Comparison of ENCODE assay signal across 10 cellular contexts in genomic region chr17:18373181-18373580, GRCh38. TPM values are rescaled to one million over a fixed set of nuclear protein-coding genes. Genes with fewer than 3 reads are reported as not detected.
DNase-seq lines count a peak whose midpoint lies in the region; ATAC-seq lines count a peak whose summit lies in the region.
"Not testable (repeated sequence)": the region's sequence is repeated elsewhere in the genome, so short reads cannot be mapped to it uniquely, and the experiment has no call there.
"Had no signal": no experiment of that assay in that cellular context is flagged by ENCODE, and none has a peak within 500 bp of the region (broad histone marks: within the 10 kb centered on the region; RNA-seq: fewer than 3 reads in every experiment).

No MANE protein-coding gene starts in this region.

- H3K18ac ChIP-seq in trophoblast cell (ENCODE audit: low read length), result not testable (repeated sequence)

- CTCF ChIA-PET in activated CD4-positive, alpha-beta T cell treated with anti-CD3 and anti-CD28 coated beads for 36 hours (lab: Charles Lee); activated CD4-positive, alpha-beta memory T cell treated with anti-CD3 and anti-CD28 coated beads, Interleukin-2, amount 10 ng/mL, durations not matched to agents 7 days and 5 days (lab: Charles Lee): not testable (repeated sequence)

- H2AK5ac ChIP-seq in trophoblast cell (ENCODE audit: low read length), result not testable (repeated sequence)

- not testable (repeated sequence) for H2BK12ac ChIP-seq in trophoblast cell (ENCODE audit: low read length)

- H3K4me2 ChIP-seq in trophoblast cell (ENCODE audit: low read length), result not testable (repeated sequence)

- not testable (repeated sequence) for H3K4me1 Mint-ChIP-seq in activated CD4-positive, alpha-beta T cell treated with anti-CD3 and anti-CD28 coated beads for 36 hours
- peaks cover 39% of the 10 kb centered on the region for H3K4me1 Mint-ChIP-seq in activated CD4-positive, alpha-beta memory T cell treated with anti-CD3 and anti-CD28 coated beads, Interleukin-2, amount 10 ng/mL, durations not matched to agents 7 days and 5 days

- not testable (repeated sequence) for H2BK120ac ChIP-seq in trophoblast cell (ENCODE audit: insufficient read depth, low read length, poor library complexity)

- H3K9me3 ChIP-seq in trophoblast cell (ENCODE audit: insufficient read depth, low read depth, low read length), result not testable (repeated sequence)

- H3K36me3 Mint-ChIP-seq in activated CD4-positive, alpha-beta T cell treated with anti-CD3 and anti-CD28 coated beads for 36 hours (ENCODE audit: low read depth); activated CD4-positive, alpha-beta memory T cell treated with anti-CD3 and anti-CD28 coated beads, Interleukin-2, amount 10 ng/mL, durations not matched to agents 7 days and 5 days (ENCODE audit: low read depth); activated naive CD4-positive, alpha-beta T cell treated with anti-CD3 and anti-CD28 coated beads, Interleukin-2, amount 50 U/mL, for 72 hours: not testable (repeated sequence)

- not testable (repeated sequence) for H3K9me3 Mint-ChIP-seq in activated CD4-positive, alpha-beta T cell treated with anti-CD3 and anti-CD28 coated beads for 36 hours (ENCODE audit: low read depth); activated CD4-positive, alpha-beta memory T cell treated with anti-CD3 and anti-CD28 coated beads, Interleukin-2, amount 10 ng/mL, durations not matched to agents 7 days and 5 days; activated naive CD4-positive, alpha-beta T cell treated with anti-CD3 and anti-CD28 coated beads, Interleukin-2, amount 50 U/mL, for 72 hours

- not testable (repeated sequence) for H3K4ac ChIP-seq in trophoblast cell (ENCODE audit: low read depth, low read length)

- WGBS in trophoblast cell (ENCODE audit: extremely low coverage, insufficient coverage, insufficient read length), result no CpG with 5 or more reads among the region's 6 CpGs

- H3K27me3 ChIP-seq in trophoblast cell (ENCODE audit: insufficient read depth, low read length), result not testable (repeated sequence)

- not testable (repeated sequence) for H3K27ac ChIP-seq in trophoblast cell (ENCODE audit: low read depth, low read length)

- H3K9ac ChIP-seq in trophoblast cell (ENCODE audit: low read length), result not testable (repeated sequence)

- not testable (repeated sequence) for H2AFZ ChIP-seq in trophoblast cell (ENCODE audit: insufficient read depth, low read length, poor library complexity)

- H3K4me3 ChIP-seq in trophoblast cell (ENCODE audit: low read depth, low read length), result not testable (repeated sequence)

- H3K27me3 Mint-ChIP-seq in activated CD4-positive, alpha-beta T cell treated with anti-CD3 and anti-CD28 coated beads for 36 hours; activated CD4-positive, alpha-beta memory T cell treated with anti-CD3 and anti-CD28 coated beads, Interleukin-2, amount 10 ng/mL, durations not matched to agents 7 days and 5 days: not testable (repeated sequence)

- not testable (repeated sequence) for H3K79me1 ChIP-seq in trophoblast cell (ENCODE audit: low read length)

- not testable (repeated sequence) for H2BK5ac ChIP-seq in trophoblast cell (ENCODE audit: low read depth, low read length, poor library complexity)

- DNase-seq in M059J (ENCODE audit: low read depth) (peak; percentile 38), trophoblast cell (peak; percentile 36 to 52)
- peak; percentile 34 for DNase-seq in activated CD4-positive, alpha-beta T cell treated with anti-CD3 and anti-CD28 coated beads for 36 hours
- DNase-seq in activated CD4-positive, alpha-beta memory T cell treated with anti-CD3 and anti-CD28 coated beads, Interleukin-2, amount 10 ng/mL, durations not matched to agents 7 days and 5 days, result peak; percentile 23
- not testable (repeated sequence) for DNase-seq in activated naive CD4-positive, alpha-beta T cell treated with anti-CD3 and anti-CD28 coated beads, Interleukin-2, amount 50 U/mL, for 72 hours (ENCODE audit: low spot score in 2 of 2); stimulated activated naive CD8-positive, alpha-beta T cell treated with anti-CD3 and anti-CD28 coated beads, Interleukin-15, Interleukin-2, amounts not matched to agents 100 U/mL and 50 U/mL, for 24 hours

- not testable (repeated sequence) for H4K91ac ChIP-seq in trophoblast cell (ENCODE audit: low read depth, low read length)

- intact Hi-C loops in activated CD4-positive, alpha-beta T cell treated with anti-CD3 and anti-CD28 coated beads for 36 hours (cut with DNase I, micrococcal nuclease), result not testable (repeated sequence)

- H3K27ac Mint-ChIP-seq in activated CD4-positive, alpha-beta T cell treated with anti-CD3 and anti-CD28 coated beads for 36 hours; activated CD4-positive, alpha-beta memory T cell treated with anti-CD3 and anti-CD28 coated beads, Interleukin-2, amount 10 ng/mL, durations not matched to agents 7 days and 5 days; activated naive CD4-positive, alpha-beta T cell treated with anti-CD3 and anti-CD28 coated beads, Interleukin-2, amount 50 U/mL, for 72 hours: not testable (repeated sequence)

- H4K12ac ChIP-seq in trophoblast cell (ENCODE audit: low read depth, low read length), result not testable (repeated sequence)

- not testable (repeated sequence) for H3K4me3 Mint-ChIP-seq in activated CD4-positive, alpha-beta T cell treated with anti-CD3 and anti-CD28 coated beads for 36 hours; activated CD4-positive, alpha-beta memory T cell treated with anti-CD3 and anti-CD28 coated beads, Interleukin-2, amount 10 ng/mL, durations not matched to agents 7 days and 5 days

- ATAC-seq in activated CD4-positive, alpha-beta T cell treated with anti-CD3 and anti-CD28 coated beads for 36 hours, result peak; percentile 51
- peak; percentile 54 to 63 for ATAC-seq in activated naive CD4-positive, alpha-beta T cell treated with anti-CD3 and anti-CD28 coated beads, Interleukin-2, amount 50 U/mL, for 72 hours
- ATAC-seq in stimulated activated naive CD8-positive, alpha-beta T cell treated with anti-CD3 and anti-CD28 coated beads, Interleukin-15, Interleukin-2, amounts not matched to agents 100 U/mL and 50 U/mL, for 24 hours, result peak; percentile 36

- not testable (repeated sequence) for H3K23ac ChIP-seq in trophoblast cell (ENCODE audit: low read length)

- not testable (repeated sequence) for H3K4me1 ChIP-seq in trophoblast cell (ENCODE audit: control insufficient read depth in 1 of 2, insufficient read depth in 2 of 2, low read length in 2 of 2)

- H3K79me2 ChIP-seq in trophoblast cell (ENCODE audit: control insufficient read depth, insufficient read depth, low read length, poor library complexity), result not testable (repeated sequence)

- H3K14ac ChIP-seq in trophoblast cell (ENCODE audit: low read length), result not testable (repeated sequence)

- not testable (repeated sequence) for H4K8ac ChIP-seq in trophoblast cell (ENCODE audit: low read depth, low read length)

- POLR2A ChIA-PET in activated CD4-positive, alpha-beta T cell treated with anti-CD3 and anti-CD28 coated beads for 36 hours (lab: Charles Lee); activated CD4-positive, alpha-beta memory T cell treated with anti-CD3 and anti-CD28 coated beads, Interleukin-2, amount 10 ng/mL, durations not matched to agents 7 days and 5 days (lab: Charles Lee): not testable (repeated sequence)

- H3K36me3 ChIP-seq in trophoblast cell (ENCODE audit: control insufficient read depth in 1 of 2, insufficient read depth in 2 of 2, low read length in 2 of 2), result not testable (repeated sequence)

RNA-seq across cellular contexts. Expression of gene EVPLL, which starts 4.4 kb away (rescaled TPM):
- total RNA-seq in M059J (2014; rRNA removed; shearing (Covaris generic)), result not detected in 2 replicates
- total RNA-seq in activated CD4-positive, alpha-beta T cell treated with anti-CD3 and anti-CD28 coated beads for 36 hours, result under 1 TPM in 1 of 2 experiments, not detected in 1; 0.37 TPM
- total RNA-seq in activated CD4-positive, alpha-beta memory T cell treated with anti-CD3 and anti-CD28 coated beads, Interleukin-2, amount 10 ng/mL, durations not matched to agents 7 days and 5 days, result not detected
- under 1 TPM in 1 of 2 donors, not detected in 1; 0.54 TPM for total RNA-seq in activated naive CD4-positive, alpha-beta T cell treated with anti-CD3 and anti-CD28 coated beads, Interleukin-2, amount 50 U/mL, for 72 hours
- 0.01 TPM in 1 of 2 replicates, not detected in the other for polyA plus RNA-seq in trophoblast cell (2013)
- total RNA-seq: CD4-positive, CD25-positive, alpha-beta regulatory T cell; CD8-positive, alpha-beta memory T cell; H1 had no signal
- polyA plus RNA-seq: CD8-positive, alpha-beta memory T cell; HepG2 had no signal

RNA-seq across cellular contexts. Expression of gene SHMT1, which starts 9.8 kb away (rescaled TPM):
- 43.2 and 50.8 TPM in 2 replicates for total RNA-seq in M059J (2014; rRNA removed; shearing (Covaris generic))
- 10 to 100 TPM; 58.7 to 61.0 TPM for total RNA-seq in activated CD4-positive, alpha-beta T cell treated with anti-CD3 and anti-CD28 coated beads for 36 hours
- total RNA-seq in activated CD4-positive, alpha-beta memory T cell treated with anti-CD3 and anti-CD28 coated beads, Interleukin-2, amount 10 ng/mL, durations not matched to agents 7 days and 5 days, result 10 to 100 TPM; 38.1 to 41.1 TPM
- 10 to 100 TPM; 65.9 to 73.1 TPM for total RNA-seq in activated naive CD4-positive, alpha-beta T cell treated with anti-CD3 and anti-CD28 coated beads, Interleukin-2, amount 50 U/mL, for 72 hours
- 22.6 and 22.7 TPM in 2 replicates for polyA plus RNA-seq in trophoblast cell (2013)

RNA-seq across cellular contexts. Expression of gene SMCR8, which starts 58.1 kb away (rescaled TPM):
- 9.8 and 14.7 TPM in 2 replicates for total RNA-seq in M059J (2014; rRNA removed; shearing (Covaris generic))
- 10 to 100 TPM; 13.2 to 14.5 TPM for total RNA-seq in activated CD4-positive, alpha-beta T cell treated with anti-CD3 and anti-CD28 coated beads for 36 hours
- 10 to 100 TPM; 27.0 to 27.9 TPM for total RNA-seq in activated CD4-positive, alpha-beta memory T cell treated with anti-CD3 and anti-CD28 coated beads, Interleukin-2, amount 10 ng/mL, durations not matched to agents 7 days and 5 days
- 10 to 100 TPM; 18.8 to 23.5 TPM for total RNA-seq in activated naive CD4-positive, alpha-beta T cell treated with anti-CD3 and anti-CD28 coated beads, Interleukin-2, amount 50 U/mL, for 72 hours
- polyA plus RNA-seq in trophoblast cell (2013), result 10.4 and 10.8 TPM in 2 replicates

RNA-seq across cellular contexts. Expression of gene TOP3A, which starts 58.4 kb away (rescaled TPM):
- total RNA-seq in M059J (2014; rRNA removed; shearing (Covaris generic)), result 25.2 and 49.2 TPM in 2 replicates
- 10 to 100 TPM; 44.1 to 57.9 TPM for total RNA-seq in activated CD4-positive, alpha-beta T cell treated with anti-CD3 and anti-CD28 coated beads for 36 hours
- total RNA-seq in activated CD4-positive, alpha-beta memory T cell treated with anti-CD3 and anti-CD28 coated beads, Interleukin-2, amount 10 ng/mL, durations not matched to agents 7 days and 5 days, result 10 to 100 TPM; 51.4 to 54.9 TPM
- total RNA-seq in activated naive CD4-positive, alpha-beta T cell treated with anti-CD3 and anti-CD28 coated beads, Interleukin-2, amount 50 U/mL, for 72 hours, result 10 to 100 TPM; 78.3 to 97.4 TPM
- 18.1 and 19.5 TPM in 2 replicates for polyA plus RNA-seq in trophoblast cell (2013)
